In genomic region chr16:29833219-29833618, GRCh38 we compare ENCODE assay signal across 2 cellular contexts.
A peak's percentile ranks its signal among the peaks of the same experiment; 100 is the strongest.
TF ChIP-seq lines count a peak whose summit lies in the region.

No MANE protein-coding gene starts in this region.

TF ChIP-seq in HEK293, 187 proteins besides CTCF, POLR2A, EP300 and RAD21:
- TF ChIP-seq ZNF121 (tag by site-specific recombination; IDR thresholded peaks at IDR 0.05) (peak; percentile 92), ZNF362 (tag by site-specific recombination; IDR thresholded peaks at IDR 0.05) (peak; percentile 25; the same call in 1 of the 2 replicates)

TF ChIP-seq in HepG2, 621 proteins besides CTCF, POLR2A, EP300 and RAD21:
- peak; percentile 82 for TF ChIP-seq ZNF121 (CRISPR knock-in tag; IDR thresholded peaks at IDR 0.05)
TF ChIP-seq in HepG2: peak in this region for 1; not testable (repeated sequence) for 620.
